In genomic region chr1:101037316-101037715, GRCh38 we compare ENCODE assay signal across 7 cellular contexts.
"Had no signal": no experiment of that assay in that cellular context is flagged by ENCODE, and none has a peak within 500 bp of the region (broad histone marks: within the 10 kb centered on the region; RNA-seq: fewer than 3 reads in every experiment).

No MANE protein-coding gene starts in this region.

- DNase-seq: GM23248, GOT3, H7, KG1 had no signal

- H3K4me1 ChIP-seq: HAP-1 had no signal

- H2AFZ ChIP-seq: GM23248 had no signal

- H3K27ac ChIP-seq: GM23248, HL-60 had no signal

- H3K4me3 ChIP-seq: GM23248, HAP-1, K562 had no signal
